In genomic region chr10:77388571-77388970, GRCh38 we compare ENCODE assay signal across 19 cellular contexts.
A peak's percentile ranks its signal among the peaks of the same experiment; 100 is the strongest.
DNase-seq lines count a peak whose midpoint lies in the region; ATAC-seq and TF ChIP-seq lines count a peak whose summit lies in the region.
"Had no signal": no experiment of that assay in that cellular context is flagged by ENCODE, and none has a peak within 500 bp of the region (broad histone marks: within the 10 kb centered on the region; RNA-seq: fewer than 3 reads in every experiment).

No MANE protein-coding gene starts in this region.

- H3K23ac ChIP-seq in mesenchymal stem cell (ENCODE audit: low read length in 2 of 2), result no peak overlapping the region

- no peak overlapping the region for H2BK120ac ChIP-seq in mesenchymal stem cell (ENCODE audit: low read depth, low read length)

- peak overlapping the region; percentile 96 for H3K27ac Mint-ChIP-seq in Caco-2 (ENCODE audit: unreplicated experiment)
- no peak overlapping the region for H3K27ac Mint-ChIP-seq in activated CD4-positive, alpha-beta memory T cell treated with anti-CD3 and anti-CD28 coated beads for 36 hours
- H3K27ac Mint-ChIP-seq: CD8-positive, alpha-beta memory T cell had no signal

- H4K8ac ChIP-seq in mesenchymal stem cell (ENCODE audit: low read length), result no peak overlapping the region

- H2BK15ac ChIP-seq in mesenchymal stem cell (ENCODE audit: low read depth, poor library complexity, severe bottlenecking), result no peak overlapping the region

- DNase-seq in Caco-2, result no peak
- no peak for DNase-seq in mesenchymal stem cell
- DNase-seq in thoracic aorta (ENCODE audit: low spot score), result no peak
- no peak for DNase-seq in activated CD4-positive, alpha-beta memory T cell treated with anti-CD3 and anti-CD28 coated beads for 36 hours
- DNase-seq in NCI-H345 treated with DMSO at 0.1 percent for 48 hours (lab: John Stamatoyannopoulos, UW; ENCODE audit: unreplicated experiment), result no peak
- DNase-seq in stimulated activated CD4-positive, alpha-beta T cell treated with anti-CD3 and anti-CD28 coated beads, Interleukin-2, amount 100 ng/mL, for 48 hours, result no peak
- DNase-seq: C1 segment of cervical spinal cord; CD8-positive, alpha-beta memory T cell; DMS79 treated with DMSO at 0.1 percent for 48 hours; GOT3; KBM-7; NCI-H1105 treated with DMSO at 0.1 percent for 48 hours; NCI-H187; NCI-H226; NCI-H526; PC-9 had no signal

- no peaks in the 10 kb centered on the region for H3K9me3 ChIP-seq in Caco-2
- H3K9me3 ChIP-seq in mesenchymal stem cell (ENCODE audit: control insufficient read depth, low read length), result no peaks in the 10 kb centered on the region
- no peaks in the 10 kb centered on the region for H3K9me3 ChIP-seq in thoracic aorta
- H3K9me3 ChIP-seq: SJSA1 had no signal

- H3K4me2 ChIP-seq in mesenchymal stem cell (ENCODE audit: low read length, poor library complexity, severe bottlenecking), result no peak overlapping the region
- H3K4me2 ChIP-seq: PC-9 had no signal

- no peaks in the 10 kb centered on the region; the same call in 1 of the 2 replicates for H3K36me3 ChIP-seq in Caco-2 (ENCODE audit: control insufficient read depth, insufficient read depth, low read length)
- H3K36me3 ChIP-seq in mesenchymal stem cell (ENCODE audit: control insufficient read depth in 1 of 2, insufficient read depth in 2 of 2, low read depth in 1 of 2, low read length in 2 of 2), result no peaks in the 10 kb centered on the region
- no peaks in the 10 kb centered on the region for H3K36me3 ChIP-seq in thoracic aorta
- H3K36me3 ChIP-seq: SJSA1 had no signal

- H3K14ac ChIP-seq in mesenchymal stem cell (ENCODE audit: low read length in 2 of 2), result no peak overlapping the region

- no peak overlapping the region for H4K91ac ChIP-seq in mesenchymal stem cell (ENCODE audit: low read length)

- H3K4me1 Mint-ChIP-seq in Caco-2 (ENCODE audit: low read depth, unreplicated experiment), result peaks cover 55% of the 10 kb centered on the region
- no peaks in the 10 kb centered on the region for H3K4me1 Mint-ChIP-seq in activated CD4-positive, alpha-beta memory T cell treated with anti-CD3 and anti-CD28 coated beads for 36 hours (ENCODE audit: low read depth)

- BruUV-seq in Caco-2 (replicated peaks; lab: Mats Ljungman, UMichigan), result no TSS peak

- no peak overlapping the region for H2AK5ac ChIP-seq in mesenchymal stem cell (ENCODE audit: low read length, severe bottlenecking)

- intact Hi-C loops in Caco-2 (cut with micrococcal nuclease; ENCODE audit: unreplicated experiment), result loop anchor here (1.0 to 5.0 kb wide), 6 partner anchors 43 to 199 kb away; no protein-coding TSS in a partner anchor
- intact Hi-C loops in activated CD4-positive, alpha-beta memory T cell treated with anti-CD3 and anti-CD28 coated beads for 36 hours (cut with micrococcal nuclease), result no loop called here

- H3K4ac ChIP-seq in mesenchymal stem cell (ENCODE audit: low read depth in 1 of 2, low read length in 2 of 2), result no peak overlapping the region

- TF ChIP-seq CTCF in Caco-2 (IDR thresholded peaks at IDR 0.05; ENCODE audit: insufficient read depth in 1 of 2, low read depth in 1 of 2, low read length in 1 of 2, severe bottlenecking in 1 of 2, unreplicated experiment in 1 of 2) (no peak), thoracic aorta (IDR thresholded peaks at IDR 0.05) (no peak)

- no peaks in the 10 kb centered on the region for H3K27me3 Mint-ChIP-seq in Caco-2 (ENCODE audit: insufficient read depth, unreplicated experiment)
- peaks cover 2% of the 10 kb centered on the region for H3K27me3 Mint-ChIP-seq in activated CD4-positive, alpha-beta memory T cell treated with anti-CD3 and anti-CD28 coated beads for 36 hours

- peak overlapping the region; percentile 64 for H3K4me3 Mint-ChIP-seq in Caco-2 (ENCODE audit: unreplicated experiment)
- no peak overlapping the region for H3K4me3 Mint-ChIP-seq in activated CD4-positive, alpha-beta memory T cell treated with anti-CD3 and anti-CD28 coated beads for 36 hours
- H3K4me3 Mint-ChIP-seq: CD8-positive, alpha-beta memory T cell had no signal

- H3K4me1 ChIP-seq in Caco-2 (peaks cover 61% of the 10 kb centered on the region), mesenchymal stem cell (ENCODE audit: control insufficient read depth, insufficient read depth, low read depth, low read length) (peaks cover 26% of the 10 kb centered on the region), thoracic aorta (ENCODE audit: control insufficient read depth in 1 of 2, low read depth in 2 of 2) (peaks cover 52 to 91% of the 10 kb centered on the region in 2 donors)

- H3K9ac ChIP-seq in mesenchymal stem cell (ENCODE audit: low read length), result peak overlapping the region; percentile 30

- CTCF ChIA-PET in Caco-2 (lab: Charles Lee), result interaction anchor here (0.7 to 1.3 kb wide), 3 partner anchors 22 to 249 kb away, joined by 3 to 4 read pairs (median 3); partner anchors contain the start of gene KCNMA1
- CTCF ChIA-PET in activated CD4-positive, alpha-beta memory T cell treated with anti-CD3 and anti-CD28 coated beads for 36 hours (lab: Charles Lee), result no interaction called here

- peaks cover 13% of the 10 kb centered on the region for H3K79me1 ChIP-seq in mesenchymal stem cell (replicated peaks; ENCODE audit: low read length, poor library complexity, severe bottlenecking)

- H3K9me3 Mint-ChIP-seq in Caco-2 (ENCODE audit: unreplicated experiment), result no peaks in the 10 kb centered on the region
- H3K9me3 Mint-ChIP-seq in activated CD4-positive, alpha-beta memory T cell treated with anti-CD3 and anti-CD28 coated beads for 36 hours, result no peaks in the 10 kb centered on the region
- H3K9me3 Mint-ChIP-seq: CD8-positive, alpha-beta memory T cell had no signal

- H3K18ac ChIP-seq in mesenchymal stem cell (ENCODE audit: low read depth in 1 of 2, low read length in 2 of 2), result no peak overlapping the region

- peak overlapping the region; percentile 81 for H3K27ac ChIP-seq in angular gyrus (ENCODE audit: low read depth, low read length)
- H3K27ac ChIP-seq in mesenchymal stem cell (ENCODE audit: low read length, poor library complexity, severe bottlenecking), result no peak overlapping the region
- peak overlapping the region; percentile 95 to 96 for H3K27ac ChIP-seq in thoracic aorta
- H3K27ac ChIP-seq: PC-9, SJSA1 had no signal

- H2BK12ac ChIP-seq in mesenchymal stem cell (ENCODE audit: low read length in 2 of 2), result peak overlapping the region in 1 of 2 experiments; percentile 45

- no peak overlapping the region for H2AFZ ChIP-seq in mesenchymal stem cell (ENCODE audit: low read depth, low read length)
- H2AFZ ChIP-seq: PC-9 had no signal

- 36% methylated on average over 1 of the region's 2 CpGs for WGBS in mesenchymal stem cell

- no peak for ATAC-seq in thoracic aorta (ENCODE audit: insufficient number of reproducible peaks, low FRiP score, low read depth)
- ATAC-seq: HCT116 had no signal

- H3K27me3 ChIP-seq in Caco-2 (replicated peaks; ENCODE audit: control insufficient read depth, insufficient read depth, low read length) (no peaks in the 10 kb centered on the region), mesenchymal stem cell (ENCODE audit: control insufficient read depth in 1 of 2, insufficient read depth in 1 of 2, low read length in 2 of 2) (no peaks in the 10 kb centered on the region), thoracic aorta (replicated peaks; ENCODE audit: insufficient read depth) (no peaks in the 10 kb centered on the region)
- H3K27me3 ChIP-seq: SJSA1 had no signal

- no peak overlapping the region for H2BK5ac ChIP-seq in mesenchymal stem cell (ENCODE audit: low read depth, low read length, poor library complexity, severe bottlenecking)

- POLR2A ChIA-PET in Caco-2 (lab: Charles Lee), result no interaction called here
- POLR2A ChIA-PET in activated CD4-positive, alpha-beta memory T cell treated with anti-CD3 and anti-CD28 coated beads for 36 hours (lab: Charles Lee), result no interaction called here

- no peak overlapping the region for H3K4me3 ChIP-seq in Caco-2 (ENCODE audit: low read depth, low read length)
- no peak overlapping the region for H3K4me3 ChIP-seq in mesenchymal stem cell (ENCODE audit: insufficient read depth in 1 of 2, low read depth in 1 of 2, low read length in 2 of 2)
- H3K4me3 ChIP-seq in thoracic aorta, result no peak overlapping the region
- H3K4me3 ChIP-seq: PC-9, SJSA1 had no signal

- H3K36me3 Mint-ChIP-seq in Caco-2 (ENCODE audit: insufficient read depth, unreplicated experiment), result no peaks in the 10 kb centered on the region
- no peaks in the 10 kb centered on the region for H3K36me3 Mint-ChIP-seq in activated CD4-positive, alpha-beta memory T cell treated with anti-CD3 and anti-CD28 coated beads for 36 hours
- H3K36me3 Mint-ChIP-seq: CD8-positive, alpha-beta memory T cell had no signal
